1 cellular context compared by ENCODE assay signal in genomic region chr4:8613421-8614364, GRCh38.
TF ChIP-seq lines count a peak whose summit lies in the region.

No MANE protein-coding gene starts in this region.

TF ChIP-seq in HepG2, 621 proteins besides CTCF, POLR2A, EP300 and RAD21:
- TF ChIP-seq, protein P1, sequence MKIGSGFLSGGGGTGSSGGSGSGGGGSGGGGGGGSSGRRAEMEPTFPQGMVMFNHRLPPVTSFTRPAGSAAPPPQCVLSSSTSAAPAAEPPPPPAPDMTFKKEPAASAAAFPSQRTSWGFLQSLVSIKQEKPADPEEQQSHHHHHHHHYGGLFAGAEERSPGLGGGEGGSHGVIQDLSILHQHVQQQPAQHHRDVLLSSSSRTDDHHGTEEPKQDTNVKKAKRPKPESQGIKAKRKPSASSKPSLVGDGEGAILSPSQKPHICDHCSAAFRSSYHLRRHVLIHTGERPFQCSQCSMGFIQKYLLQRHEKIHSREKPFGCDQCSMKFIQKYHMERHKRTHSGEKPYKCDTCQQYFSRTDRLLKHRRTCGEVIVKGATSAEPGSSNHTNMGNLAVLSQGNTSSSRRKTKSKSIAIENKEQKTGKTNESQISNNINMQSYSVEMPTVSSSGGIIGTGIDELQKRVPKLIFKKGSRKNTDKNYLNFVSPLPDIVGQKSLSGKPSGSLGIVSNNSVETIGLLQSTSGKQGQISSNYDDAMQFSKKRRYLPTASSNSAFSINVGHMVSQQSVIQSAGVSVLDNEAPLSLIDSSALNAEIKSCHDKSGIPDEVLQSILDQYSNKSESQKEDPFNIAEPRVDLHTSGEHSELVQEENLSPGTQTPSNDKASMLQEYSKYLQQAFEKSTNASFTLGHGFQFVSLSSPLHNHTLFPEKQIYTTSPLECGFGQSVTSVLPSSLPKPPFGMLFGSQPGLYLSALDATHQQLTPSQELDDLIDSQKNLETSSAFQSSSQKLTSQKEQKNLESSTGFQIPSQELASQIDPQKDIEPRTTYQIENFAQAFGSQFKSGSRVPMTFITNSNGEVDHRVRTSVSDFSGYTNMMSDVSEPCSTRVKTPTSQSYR (CRISPR knock-in tag; IDR thresholded peaks at IDR 0.05; ENCODE audit: borderline replicate concordance): no peak
- no peak for TF ChIP-seq ZNF772 (CRISPR knock-in tag; IDR thresholded peaks at IDR 0.05)
- no peak for TF ChIP-seq ZNF749 (CRISPR knock-in tag; IDR thresholded peaks at IDR 0.05; ENCODE audit: borderline replicate concordance)
- no peak for TF ChIP-seq PLSCR1 (CRISPR knock-in tag; IDR thresholded peaks at IDR 0.05; ENCODE audit: borderline replicate concordance)
- no peak for TF ChIP-seq CHCHD3 (CRISPR knock-in tag; IDR thresholded peaks at IDR 0.05)
- TF ChIP-seq NCOR1 (IDR thresholded peaks at IDR 0.05; ENCODE audit: borderline replicate concordance, low read length): no peak
- no peak for TF ChIP-seq ZNF891 (CRISPR knock-in tag; IDR thresholded peaks at IDR 0.05)
- TF ChIP-seq ZNF567 (CRISPR knock-in tag; IDR thresholded peaks at IDR 0.05; ENCODE audit: borderline replicate concordance): no peak
- no peak for TF ChIP-seq PRPF4 (IDR thresholded peaks at IDR 0.05; ENCODE audit: low read depth, low read length, poor library complexity, severe bottlenecking)
- no peak for TF ChIP-seq PLRG1 (conservative IDR thresholded peaks at IDR 0.05)
- TF ChIP-seq KDM5A (IDR thresholded peaks at IDR 0.05; ENCODE audit: borderline replicate concordance, low read length): no peak
- TF ChIP-seq ZNF547 (CRISPR knock-in tag; IDR thresholded peaks at IDR 0.05): no peak
- no peak for TF ChIP-seq ZBTB38 (CRISPR knock-in tag; IDR thresholded peaks at IDR 0.05)
- TF ChIP-seq, protein P2, sequence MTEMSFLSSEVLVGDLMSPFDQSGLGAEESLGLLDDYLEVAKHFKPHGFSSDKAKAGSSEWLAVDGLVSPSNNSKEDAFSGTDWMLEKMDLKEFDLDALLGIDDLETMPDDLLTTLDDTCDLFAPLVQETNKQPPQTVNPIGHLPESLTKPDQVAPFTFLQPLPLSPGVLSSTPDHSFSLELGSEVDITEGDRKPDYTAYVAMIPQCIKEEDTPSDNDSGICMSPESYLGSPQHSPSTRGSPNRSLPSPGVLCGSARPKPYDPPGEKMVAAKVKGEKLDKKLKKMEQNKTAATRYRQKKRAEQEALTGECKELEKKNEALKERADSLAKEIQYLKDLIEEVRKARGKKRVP (CRISPR knock-in tag; IDR thresholded peaks at IDR 0.05): no peak
- TF ChIP-seq HNF1A (IDR thresholded peaks at IDR 0.05; ENCODE audit: low read depth): no peak
- no peak for TF ChIP-seq HNF1A (CRISPR knock-in tag; IDR thresholded peaks at IDR 0.05; ENCODE audit: borderline replicate concordance)
- TF ChIP-seq NFYC (CRISPR knock-in tag; IDR thresholded peaks at IDR 0.05): no peak
- no peak for TF ChIP-seq KAT2B (IDR thresholded peaks at IDR 0.05; ENCODE audit: borderline replicate concordance, low read depth, low read length)
